In the genomic region with DNA sequence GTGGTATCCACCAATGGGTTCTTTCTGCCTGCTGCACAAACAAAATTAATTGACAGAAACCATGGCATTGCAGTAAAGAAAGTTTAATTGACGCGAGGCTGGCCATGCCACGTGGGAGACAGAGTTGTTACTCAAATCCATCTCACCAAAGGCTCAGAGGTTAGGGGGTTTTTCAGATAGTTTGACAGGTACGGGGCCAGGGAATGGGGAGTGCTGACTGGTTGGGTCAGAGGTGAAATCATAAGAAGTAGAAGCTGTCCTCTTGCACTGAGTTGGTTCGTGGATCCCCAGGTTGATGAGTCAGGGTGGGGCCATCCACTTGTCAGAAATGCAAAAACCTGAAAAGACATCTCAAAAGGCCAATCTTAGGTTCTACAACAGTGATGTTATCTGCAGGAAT, we compare ENCODE assay signal across 11 cellular contexts. TPM values are rescaled to one million over a fixed set of nuclear protein-coding genes. Genes with fewer than 3 reads are reported as not detected.
A peak's percentile ranks its signal among the peaks of the same experiment; 100 is the strongest.
DNase-seq lines count a peak whose midpoint lies in the region; ATAC-seq, FAIRE-seq and TF ChIP-seq lines count a peak whose summit lies in the region.
"Had no signal": no experiment of that assay in that cellular context is flagged by ENCODE, and none has a peak within 500 bp of the region (broad histone marks: within the 10 kb centered on the region; RNA-seq: fewer than 3 reads in every experiment).

No MANE protein-coding gene starts in this region.

- FAIRE-seq in A549 (lab: Jason Lieb, UNC) = no peak

- CTCF ChIA-PET in A549 (lab: Yijun Ruan, JAX) = interaction anchor here (2.4 kb wide), 1 partner anchor 50 kb away, joined by 16 read pairs; no protein-coding TSS in a partner anchor

- POLR2A ChIA-PET in A549 (lab: Yijun Ruan, JAX) = no interaction called here

- H3K27ac ChIP-seq in A549 = peak overlapping the region in 1 of 2 experiments; percentile 95; a peak in 3 of 6 replicates
- H3K27ac ChIP-seq: SJCRH30 had no signal

- H3K9me3 ChIP-seq in A549 = no peaks in the 10 kb centered on the region
- H3K9me3 ChIP-seq: SJCRH30, tibial nerve had no signal

- 87% methylated on average over 5 of the region's 5 CpGs for WGBS in A549 (ENCODE audit: missing lambda C conversion rate)

- TF ChIP-seq EP300 in A549 (IDR thresholded peaks at IDR 0.05) = no peak

- peaks cover 4% of the 10 kb centered on the region; the same call in 1 of the 3 replicates for H3K4me1 ChIP-seq in A549
- H3K4me1 ChIP-seq: SJCRH30 had no signal

- H3K9me3 Mint-ChIP-seq in IgD-negative memory B cell = peaks cover 0 to 2% (median 0%) of the 10 kb centered on the region in 3 donors
- H3K9me3 Mint-ChIP-seq in activated naive CD4-positive, alpha-beta T cell treated with anti-CD3 and anti-CD28 coated beads, Interleukin-2, amount 50 U/mL, for 24 hours = no peaks in the 10 kb centered on the region
- no peaks in the 10 kb centered on the region for H3K9me3 Mint-ChIP-seq in neural crest cell

- H3K27ac Mint-ChIP-seq in IgD-negative memory B cell = peak overlapping the region; percentile 50 to 86 (median 85)
- H3K27ac Mint-ChIP-seq in activated naive CD4-positive, alpha-beta T cell treated with anti-CD3 and anti-CD28 coated beads, Interleukin-2, amount 50 U/mL, for 24 hours = peak overlapping the region; percentile 90
- no peak overlapping the region for H3K27ac Mint-ChIP-seq in neural crest cell (ENCODE audit: unreplicated experiment)

- no peak for TF ChIP-seq CTCF in A549 (IDR thresholded peaks at IDR 0.05)
- TF ChIP-seq CTCF in neural crest cell (conservative IDR thresholded peaks at IDR 0.05) = no peak

- peaks cover 2% of the 10 kb centered on the region for H3K36me3 Mint-ChIP-seq in IgD-negative memory B cell
- H3K36me3 Mint-ChIP-seq in activated naive CD4-positive, alpha-beta T cell treated with anti-CD3 and anti-CD28 coated beads, Interleukin-2, amount 50 U/mL, for 24 hours = no peaks in the 10 kb centered on the region
- no peaks in the 10 kb centered on the region for H3K36me3 Mint-ChIP-seq in neural crest cell (ENCODE audit: low read depth)

- H3K27me3 Mint-ChIP-seq in IgD-negative memory B cell (no peaks in the 10 kb centered on the region), neural crest cell (ENCODE audit: low read depth) (no peaks in the 10 kb centered on the region)
- H3K27me3 Mint-ChIP-seq in activated naive CD4-positive, alpha-beta T cell treated with anti-CD3 and anti-CD28 coated beads, Interleukin-2, amount 50 U/mL, for 24 hours = no peaks in the 10 kb centered on the region

- H3K4me3 ChIP-seq in A549 = no peak overlapping the region

- H3K4me1 Mint-ChIP-seq in IgD-negative memory B cell (peaks cover 21 to 30% (median 23%) of the 10 kb centered on the region in 3 donors), neural crest cell (peaks cover 28% of the 10 kb centered on the region)
- H3K4me1 Mint-ChIP-seq in activated naive CD4-positive, alpha-beta T cell treated with anti-CD3 and anti-CD28 coated beads, Interleukin-2, amount 50 U/mL, for 24 hours = peaks cover 34% of the 10 kb centered on the region

- no peak for ATAC-seq in A549
- no peak for ATAC-seq in GM21529 (IDR thresholded peaks at IDR 0.05; ENCODE audit: unreplicated experiment)

- no peak for TF ChIP-seq RAD21 in A549 (conservative IDR thresholded peaks at IDR 0.05 in 1 of 2, IDR thresholded peaks at IDR 0.05 in 1 of 2)

- no peak for TF ChIP-seq POLR2A in A549 (IDR thresholded peaks at IDR 0.05; ENCODE audit: low read length)

- peak overlapping the region; percentile 70; the same call in 2 of the 3 replicates for H3K4me2 ChIP-seq in A549

- peak overlapping the region; percentile 98 to 100 (median 98) for H3K4me3 Mint-ChIP-seq in IgD-negative memory B cell
- H3K4me3 Mint-ChIP-seq in activated naive CD4-positive, alpha-beta T cell treated with anti-CD3 and anti-CD28 coated beads, Interleukin-2, amount 50 U/mL, for 24 hours = peak overlapping the region; percentile 97
- H3K4me3 Mint-ChIP-seq in neural crest cell = peak overlapping the region; percentile 38

- DNase-seq in A549 (ENCODE audit: low read depth in 1 of 2, low spot score in 1 of 2) (no peak), neural crest cell (ENCODE audit: low read depth, low spot score) (no peak), hypothalamus (lab: John Stamatoyannopoulos, UW) (no peak), NCI-H2227 treated with DMSO at 0.1 percent for 48 hours (lab: John Stamatoyannopoulos, UW) (no peak), ecto neural progenitor cell (ENCODE audit: low spot score) (no peak)
- DNase-seq: NCI-H1105, SJCRH30 had no signal

TF ChIP-seq in A549, 52 proteins besides CTCF, POLR2A, EP300 and RAD21:
- TF ChIP-seq, protein P1, sequence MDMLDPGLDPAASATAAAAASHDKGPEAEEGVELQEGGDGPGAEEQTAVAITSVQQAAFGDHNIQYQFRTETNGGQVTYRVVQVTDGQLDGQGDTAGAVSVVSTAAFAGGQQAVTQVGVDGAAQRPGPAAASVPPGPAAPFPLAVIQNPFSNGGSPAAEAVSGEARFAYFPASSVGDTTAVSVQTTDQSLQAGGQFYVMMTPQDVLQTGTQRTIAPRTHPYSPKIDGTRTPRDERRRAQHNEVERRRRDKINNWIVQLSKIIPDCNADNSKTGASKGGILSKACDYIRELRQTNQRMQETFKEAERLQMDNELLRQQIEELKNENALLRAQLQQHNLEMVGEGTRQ (IDR thresholded peaks at IDR 0.05) = no peak
- TF ChIP-seq MAZ (IDR thresholded peaks at IDR 0.05; ENCODE audit: borderline replicate concordance, low read depth, low read length) = no peak

RNA-seq across cellular contexts. Expression of a gene that starts 0.9 kb away (rescaled TPM):
- polyA plus RNA-seq in A549 (2011; rRNA removed) (58.3 and 65.2 TPM in 2 replicates), A549 (2017; fragmentation: RNase III; extraction: RNeasy Plus Mini Kit Qiagen cat#74134 plus additional on column Dnase treatment) (45.1 to 51.5 TPM (median 45.4 TPM) in 3 replicates), IgD-negative memory B cell (14.7 TPM)
- 20.8 and 21.0 TPM in 2 replicates for polyA plus RNA-seq in A549 (2012; cell fraction: cytosol; rRNA removed)
- polyA plus RNA-seq in A549 (2012; cell fraction: nucleus; rRNA removed) = 13.7 and 22.8 TPM in 2 replicates
- polyA minus RNA-seq in A549 (2011; rRNA and poly(A)+ RNA removed) = 18.6 and 23.0 TPM in 2 replicates
- 28.2 and 33.3 TPM in 2 replicates for total RNA-seq in neural crest cell

RNA-seq across cellular contexts. Expression of a gene that starts 37.9 kb away (rescaled TPM):
- polyA plus RNA-seq in A549 (2011; rRNA removed) (57.7 and 58.5 TPM in 2 replicates), A549 (2017; fragmentation: RNase III; extraction: RNeasy Plus Mini Kit Qiagen cat#74134 plus additional on column Dnase treatment) (27.3 to 33.4 TPM (median 27.5 TPM) in 3 replicates), IgD-negative memory B cell (63.7 TPM)
- polyA plus RNA-seq in A549 (2012; cell fraction: cytosol; rRNA removed) = 9.7 and 10.7 TPM in 2 replicates
- polyA plus RNA-seq in A549 (2012; cell fraction: nucleus; rRNA removed) = 2.2 and 4.9 TPM in 2 replicates
- polyA minus RNA-seq in A549 (2011; rRNA and poly(A)+ RNA removed) = 20.1 and 22.4 TPM in 2 replicates
- 57.2 and 58.0 TPM in 2 replicates for total RNA-seq in neural crest cell

RNA-seq across cellular contexts. Expression of a gene that starts 38.3 kb away (rescaled TPM):
- polyA plus RNA-seq in A549 (2011; rRNA removed) (14.9 and 16.0 TPM in 2 replicates), A549 (2017; fragmentation: RNase III; extraction: RNeasy Plus Mini Kit Qiagen cat#74134 plus additional on column Dnase treatment) (13.2 to 14.9 TPM (median 13.7 TPM) in 3 replicates), IgD-negative memory B cell (66.2 TPM)
- polyA plus RNA-seq in A549 (2012; cell fraction: cytosol; rRNA removed) = 3.6 and 3.7 TPM in 2 replicates
- polyA plus RNA-seq in A549 (2012; cell fraction: nucleus; rRNA removed) = 3.0 and 3.6 TPM in 2 replicates
- polyA minus RNA-seq in A549 (2011; rRNA and poly(A)+ RNA removed) = 23.6 and 24.6 TPM in 2 replicates
- 43.6 and 46.0 TPM in 2 replicates for total RNA-seq in neural crest cell

Comparison
In these comparisons a context has a peak if more than half of its experiments do, and no peak if none do; other contexts are left out.
1. H3K4me3 Mint-ChIP-seq: peak in every context shown above with its lines; median percentile 98 in IgD-negative memory B cell; 97 in activated naive CD4-positive, alpha-beta T cell treated with anti-CD3 and anti-CD28 coated beads, Interleukin-2, amount 50 U/mL, for 24 hours; 38 in neural crest cell.